In the genomic region with DNA sequence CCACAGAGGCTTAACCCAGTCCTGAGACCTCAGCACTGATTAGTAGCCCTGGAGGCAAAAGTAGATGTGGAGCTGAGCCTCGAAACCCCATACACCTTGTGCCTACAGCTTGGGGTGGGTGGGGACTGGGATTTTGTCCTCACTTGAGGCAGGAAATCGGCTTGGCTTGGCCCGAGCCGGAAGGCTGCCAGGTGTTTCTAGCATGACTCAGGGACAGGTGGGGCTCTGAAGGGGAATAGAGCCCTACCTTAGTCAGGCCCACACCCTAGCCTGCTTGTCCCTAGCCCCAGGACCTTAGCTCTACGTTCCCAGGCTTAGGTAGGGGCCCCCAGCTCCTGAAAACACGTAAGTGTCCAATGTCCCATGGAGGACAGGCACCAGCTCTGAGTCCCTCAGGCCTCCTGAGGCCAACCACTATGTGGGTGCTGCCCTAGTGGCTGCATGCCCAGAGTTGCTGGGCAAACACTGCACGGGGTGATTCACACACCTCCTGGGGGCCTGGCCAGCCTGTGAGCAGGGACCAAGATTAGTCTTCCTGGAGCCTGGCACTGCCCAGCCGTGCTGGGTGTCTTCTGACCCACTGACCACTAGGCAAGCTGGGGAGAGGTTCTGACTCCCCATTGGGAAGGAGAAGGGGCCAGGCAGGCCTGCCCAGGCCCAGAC, we compare ENCODE assay signal across 11 cellular contexts. TPM values are rescaled to one million over a fixed set of nuclear protein-coding genes. Genes with fewer than 3 reads are reported as not detected.
A peak's percentile ranks its signal among the peaks of the same experiment; 100 is the strongest.
DNase-seq lines count a peak whose midpoint lies in the region; ATAC-seq, FAIRE-seq and TF ChIP-seq lines count a peak whose summit lies in the region.
"Had no signal": no experiment of that assay in that cellular context is flagged by ENCODE, and none has a peak within 500 bp of the region (broad histone marks: within the 10 kb centered on the region; RNA-seq: fewer than 3 reads in every experiment).

No MANE protein-coding gene starts in this region.

- no peaks in the 10 kb centered on the region for H3K79me2 ChIP-seq in GM12878 (ENCODE audit: control insufficient read depth, insufficient read depth, low read length)
- H3K79me2 ChIP-seq in mesendoderm (ENCODE audit: control insufficient read depth, insufficient read depth, low read length): no peaks in the 10 kb centered on the region

- 24% methylated on average over 8 of the region's 8 CpGs for WGBS in GM12878 (ENCODE audit: insufficient coverage, insufficient replicate concordance, low lambda C conversion rate, missing lambda C conversion rate)
- no CpG with 5 or more reads among the region's 8 CpGs for WGBS in mesendoderm (ENCODE audit: extremely low coverage, insufficient coverage, low lambda C conversion rate)

- H3K18ac ChIP-seq in mesendoderm (ENCODE audit: low read length): no peak overlapping the region

- H2BK120ac ChIP-seq in mesendoderm (ENCODE audit: low read depth, low read length): no peak overlapping the region

- H2AFZ ChIP-seq in GM12878 (ENCODE audit: control insufficient read depth, low read depth, low read length): no peak overlapping the region; the same call in 1 of the 2 replicates

- FAIRE-seq in HTR-8/SVneo (lab: Jason Lieb, UNC) (no peak), GM12878 (lab: Jason Lieb, UNC) (no peak), GM12891 (lab: Jason Lieb, UNC) (no peak)

- H4K20me1 ChIP-seq in GM12878 (ENCODE audit: control insufficient read depth, insufficient read depth): no peaks in the 10 kb centered on the region

- H3K23ac ChIP-seq in mesendoderm (ENCODE audit: low read length): no peak overlapping the region

- H3K27me3 ChIP-seq in GM12878 (replicated peaks in 1 of 2; ENCODE audit: control insufficient read depth in 2 of 2, insufficient read depth in 2 of 2, low read length in 1 of 2): no peaks in the 10 kb centered on the region
- H3K27me3 ChIP-seq in mesendoderm (ENCODE audit: insufficient read depth, low read length, poor library complexity): no peaks in the 10 kb centered on the region

- H2BK5ac ChIP-seq in mesendoderm (ENCODE audit: low read length): no peak overlapping the region

- SMC1A ChIA-PET in GM12878 (lab: Charles Lee; ENCODE audit: uncharacterized antibody, unreplicated experiment): interaction anchor here (0.7 to 2.6 kb wide), 8 partner anchors 18 to 96 kb away, joined by 3 to 13 read pairs (median 3); a partner anchor contains a TSS

- H3K79me1 ChIP-seq in mesendoderm (ENCODE audit: low read length): no peaks in the 10 kb centered on the region

- POLR2A ChIA-PET in GM12878 (lab: Charles Lee): interaction anchor here (0.6 to 1.3 kb wide), 3 partner anchors 8 to 184 kb away, joined by 3 to 7 read pairs (median 3); no protein-coding TSS in a partner anchor

- TF ChIP-seq EP300 in GM12878 (IDR thresholded peaks at IDR 0.05; ENCODE audit: borderline replicate concordance in 1 of 2, control insufficient read depth in 1 of 2, low read depth in 2 of 2, low read length in 2 of 2): no peak

- no peak overlapping the region for H4K5ac ChIP-seq in mesendoderm (ENCODE audit: low read length)

- no peak overlapping the region for H3K27ac ChIP-seq in GM12878 (ENCODE audit: control insufficient read depth, insufficient read depth)
- H3K27ac ChIP-seq in mesendoderm (ENCODE audit: low read depth, low read length): no peak overlapping the region

- H3K4me3 ChIP-seq in GM12878 (no peak overlapping the region), mesendoderm (ENCODE audit: low read length) (no peak overlapping the region)

- H3K9ac ChIP-seq in GM12878 (ENCODE audit: control insufficient read depth, insufficient read depth, low read length): no peak overlapping the region
- no peak overlapping the region for H3K9ac ChIP-seq in mesendoderm (ENCODE audit: low read length)

- H3K4me1 ChIP-seq in GM12878 (ENCODE audit: control insufficient read depth, insufficient read depth, low read length) (peaks cover 20% of the 10 kb centered on the region), mesendoderm (ENCODE audit: control insufficient read depth, low read depth, low read length) (peaks cover 2% of the 10 kb centered on the region)

- H2AK5ac ChIP-seq in mesendoderm (ENCODE audit: low read length): no peak overlapping the region

- ATAC-seq in GM12878: no peak
- peak; percentile 84 for ATAC-seq in left lobe of liver
- no peak for ATAC-seq in HG02678 (IDR thresholded peaks at IDR 0.05; ENCODE audit: unreplicated experiment)

- no peaks in the 10 kb centered on the region for H3K9me3 ChIP-seq in GM12878 (replicated peaks; ENCODE audit: control insufficient read depth, insufficient read depth, low read length)

- CTCF ChIA-PET in GM12878 (lab: Yijun Ruan, JAX): interaction anchor here (1.1 to 3.8 kb wide), 7 partner anchors 11 to 690 kb away, joined by 3 to 28 read pairs (median 5); a partner anchor contains a TSS

- H3K36me3 ChIP-seq in GM12878 (ENCODE audit: control insufficient read depth in 2 of 2, insufficient read depth in 2 of 2, low read length in 1 of 2) (no peaks in the 10 kb centered on the region), mesendoderm (ENCODE audit: control insufficient read depth, insufficient read depth, low read length) (no peaks in the 10 kb centered on the region)

- H4K8ac ChIP-seq in mesendoderm (ENCODE audit: low read depth, low read length): no peak overlapping the region

- H2BK15ac ChIP-seq in mesendoderm (replicated peaks; ENCODE audit: low read depth): no peak overlapping the region

- in situ Hi-C loops in GM12878 (cut with MboI): no loop called here

- TF ChIP-seq RAD21 in GM12878 (IDR thresholded peaks at IDR 0.05; ENCODE audit: insufficient read depth, low read depth, low read length): no peak

- BruUV-seq in GM12878 (replicated peaks; lab: Mats Ljungman, UMichigan): no TSS peak

- H3K4me2 ChIP-seq in GM12878 (ENCODE audit: control insufficient read depth, insufficient read depth) (peak overlapping the region; percentile 43), mesendoderm (ENCODE audit: low read length) (no peak overlapping the region)

- RAD21 ChIA-PET in GM12878 (lab: Charles Lee; ENCODE audit: unreplicated experiment): interaction anchor here (0.6 to 1.6 kb wide), 4 partner anchors 29 to 98 kb away, joined by 3 to 4 read pairs (median 3); a partner anchor contains a TSS

- TF ChIP-seq CTCF in GM12878 (IDR thresholded peaks at IDR 0.05 in 2 of 3, conservative IDR thresholded peaks at IDR 0.05 in 1 of 3; ENCODE audit: control insufficient read depth in 2 of 3, extremely low read depth in 1 of 3, insufficient read depth in 1 of 3, low read depth in 3 of 3, low read length in 3 of 3): no peak

- TF ChIP-seq POLR2A in GM12878 (IDR thresholded peaks at IDR 0.05; ENCODE audit: low read depth, low read length) (no peak), GM12891 (IDR thresholded peaks at IDR 0.05; ENCODE audit: low read depth, low read length) (no peak)

- H3K4ac ChIP-seq in mesendoderm (ENCODE audit: low read depth, low read length): no peak overlapping the region

- H3K56ac ChIP-seq in mesendoderm (ENCODE audit: low read length): no peak overlapping the region

- intact Hi-C loops in GM12878 (cut with micrococcal nuclease; ENCODE audit: unreplicated experiment): no loop called here

- DNase-seq in A172 (ENCODE audit: low spot score) (peak; percentile 91), HTR-8/SVneo (ENCODE audit: insufficient read length, low spot score) (peak; percentile 82), GM12878 (ENCODE audit: low read depth, low spot score) (no peak), left lobe of liver (ENCODE audit: low spot score) (peak; percentile 76), GM12891 (ENCODE audit: insufficient read length, low spot score) (no peak), mesendoderm (no peak)
- no peak for DNase-seq in stimulated activated naive CD4-positive, alpha-beta T cell treated with Interleukin-2 at 50 U/mL for 16 hours (lab: John Stamatoyannopoulos, UW)
- DNase-seq: activated CD4-positive, alpha-beta T cell treated with anti-CD3 and anti-CD28 coated beads for 1 hour; CD4-positive, alpha-beta memory T cell had no signal

RNA-seq across cellular contexts. Expression of a gene that starts 3.1 kb away (rescaled TPM):
- total RNA-seq in A172 (2014; rRNA removed; shearing (Covaris generic)): 1.1 and 1.9 TPM in 2 replicates
- total RNA-seq in GM12878 (2013; cell fraction: nucleolus; rRNA removed): 7.5 and 8.1 TPM in 2 replicates
- 1.1 and 1.3 TPM in 2 replicates for total RNA-seq in GM12878 (2014; rRNA removed)
- total RNA-seq in GM12878 (2014; rRNA removed; fragmentation: Illumina TruSeq; extraction: Trizol): 0.40 and 1.7 TPM in 2 replicates
- total RNA-seq in GM12878 (2021): 2.3 and 3.0 TPM in 2 replicates
- 0.59 TPM for polyA plus RNA-seq in GM12878 (2011; ENCODE audit: low read depth)
- 1.8 and 5.1 TPM in 2 replicates for polyA plus RNA-seq in GM12878 (2011; rRNA removed)
- 5.1 and 7.9 TPM in 2 replicates for polyA plus RNA-seq in GM12878 (2011; cell fraction: cytosol; rRNA removed)
- 64.7 and 74.7 TPM in 2 replicates for polyA plus RNA-seq in GM12878 (2011; cell fraction: nucleus; rRNA removed)
- 0.89 and 1.1 TPM in 2 replicates for polyA plus RNA-seq in GM12878 (2012)
- polyA plus RNA-seq in GM12878 (2014; fragmentation: Illumina TruSeq; extraction: Trizol): 0.35 and 1.1 TPM in 2 replicates
- 1 to 10 TPM in 1 of 2 experiments, under 1 TPM in 1; 0.68 to 1.2 TPM for polyA plus RNA-seq in GM12878 (2014; fragmentation: Nextera tagmentation; extraction: Ambion mirVana)
- 4.5 and 5.6 TPM in 2 replicates for polyA plus RNA-seq in GM12878 (2014; rRNA removed)
- polyA plus RNA-seq in GM12878 (2016; fragmentation: Nextera tagmentation; extraction: Ambion mirVana): 1 to 10 TPM; 1.3 to 2.2 TPM
- 6.0 and 9.4 TPM in 2 replicates for polyA minus RNA-seq in GM12878 (2011; rRNA and poly(A)+ RNA removed)
- 4.1 and 4.4 TPM in 2 replicates for polyA minus RNA-seq in GM12878 (2011; cell fraction: cytosol; rRNA and poly(A)+ RNA removed)
- 11.8 and 21.5 TPM in 2 replicates for polyA minus RNA-seq in GM12878 (2011; cell fraction: nucleus; rRNA and poly(A)+ RNA removed)
- total RNA-seq in left lobe of liver: 1.3 TPM
- 4.4 TPM for polyA plus RNA-seq in GM12891 (2012; ENCODE audit: low read depth, missing spikeins)
- polyA plus RNA-seq in mesendoderm (2013, experiment 1 of 2): 1.7 TPM
- polyA plus RNA-seq in mesendoderm (2013, experiment 2 of 2): 1.3 TPM

RNA-seq across cellular contexts. Expression of a gene that starts 29.0 kb away (rescaled TPM):
- 11.0 and 12.0 TPM in 2 replicates for total RNA-seq in A172 (2014; rRNA removed; shearing (Covaris generic))
- 4.3 and 4.7 TPM in 2 replicates for total RNA-seq in GM12878 (2013; cell fraction: nucleolus; rRNA removed)
- total RNA-seq in GM12878 (2014; rRNA removed): 9.9 TPM in 2 replicates
- 2.6 and 3.5 TPM in 2 replicates for total RNA-seq in GM12878 (2014; rRNA removed; fragmentation: Illumina TruSeq; extraction: Trizol)
- 9.0 and 10.3 TPM in 2 replicates for total RNA-seq in GM12878 (2021)
- 1.4 TPM for polyA plus RNA-seq in GM12878 (2011; ENCODE audit: low read depth)
- 2.1 and 6.2 TPM in 2 replicates for polyA plus RNA-seq in GM12878 (2011; rRNA removed)
- polyA plus RNA-seq in GM12878 (2011; cell fraction: cytosol; rRNA removed): 9.8 and 14.4 TPM in 2 replicates
- 11.7 and 14.4 TPM in 2 replicates for polyA plus RNA-seq in GM12878 (2011; cell fraction: nucleus; rRNA removed)
- 3.3 and 4.2 TPM in 2 replicates for polyA plus RNA-seq in GM12878 (2012)
- 0.98 and 4.0 TPM in 2 replicates for polyA plus RNA-seq in GM12878 (2014; fragmentation: Illumina TruSeq; extraction: Trizol)
- polyA plus RNA-seq in GM12878 (2014; fragmentation: Nextera tagmentation; extraction: Ambion mirVana): 1 to 10 TPM; 1.3 to 2.4 TPM
- polyA plus RNA-seq in GM12878 (2014; rRNA removed): 10.3 and 10.8 TPM in 2 replicates
- polyA plus RNA-seq in GM12878 (2016; fragmentation: Nextera tagmentation; extraction: Ambion mirVana): 10 to 100 TPM in 1 of 2 experiments, 1 to 10 TPM in 1; 9.2 to 10.5 TPM
- 4.0 and 5.8 TPM in 2 replicates for polyA minus RNA-seq in GM12878 (2011; rRNA and poly(A)+ RNA removed)
- 3.9 and 5.7 TPM in 2 replicates for polyA minus RNA-seq in GM12878 (2011; cell fraction: cytosol; rRNA and poly(A)+ RNA removed)
- polyA minus RNA-seq in GM12878 (2011; cell fraction: nucleus; rRNA and poly(A)+ RNA removed): 1.8 and 5.2 TPM in 2 replicates
- total RNA-seq in left lobe of liver: 9.4 TPM
- polyA plus RNA-seq in GM12891 (2012; ENCODE audit: low read depth, missing spikeins): 4.7 TPM
- polyA plus RNA-seq in mesendoderm (2013, experiment 1 of 2): 12.0 TPM
- polyA plus RNA-seq in mesendoderm (2013, experiment 2 of 2): 11.9 TPM

RNA-seq across cellular contexts. Expression of a gene that starts 30.9 kb away (rescaled TPM):
- not detected in 2 replicates for total RNA-seq in A172 (2014; rRNA removed; shearing (Covaris generic))
- not detected in 2 replicates for total RNA-seq in GM12878 (2013; cell fraction: nucleolus; rRNA removed)
- total RNA-seq in GM12878 (2014; rRNA removed) (not detected in 2 replicates), GM12878 (2014; rRNA removed; fragmentation: Illumina TruSeq; extraction: Trizol) (not detected in 2 replicates), GM12878 (2021) (0.16 TPM in 1 of 2 replicates, not detected in the other), left lobe of liver (not detected)
- not detected for polyA plus RNA-seq in GM12878 (2011; ENCODE audit: low read depth)
- polyA plus RNA-seq in GM12878 (2011; rRNA removed) (0.13 TPM in 1 of 2 replicates, not detected in the other), GM12878 (2014; fragmentation: Illumina TruSeq; extraction: Trizol) (not detected in 2 replicates), GM12878 (2014; fragmentation: Nextera tagmentation; extraction: Ambion mirVana) (not detected), GM12878 (2014; rRNA removed) (0.05 TPM in 1 of 2 replicates, not detected in the other), GM12878 (2016; fragmentation: Nextera tagmentation; extraction: Ambion mirVana) (under 1 TPM; 0.06 to 0.20 TPM)
- polyA plus RNA-seq in GM12878 (2011; cell fraction: cytosol; rRNA removed): 0.01 and 0.05 TPM in 2 replicates
- 0.16 and 0.25 TPM in 2 replicates for polyA plus RNA-seq in GM12878 (2011; cell fraction: nucleus; rRNA removed)
- polyA plus RNA-seq in GM12878 (2012): not detected in 2 replicates
- not detected in 2 replicates for polyA minus RNA-seq in GM12878 (2011; rRNA and poly(A)+ RNA removed)
- polyA minus RNA-seq in GM12878 (2011; cell fraction: cytosol; rRNA and poly(A)+ RNA removed): not detected in 2 replicates
- polyA minus RNA-seq in GM12878 (2011; cell fraction: nucleus; rRNA and poly(A)+ RNA removed): 0.10 TPM in 1 of 2 replicates, not detected in the other
- 0.10 TPM for polyA plus RNA-seq in GM12891 (2012; ENCODE audit: low read depth, missing spikeins)
- polyA plus RNA-seq in mesendoderm (2013, experiment 1 of 2): 10.1 TPM
- 11.2 TPM for polyA plus RNA-seq in mesendoderm (2013, experiment 2 of 2)
- total RNA-seq: CD4-positive, alpha-beta memory T cell; dermis microvascular lymphatic vessel endothelial cell had no signal
- polyA plus RNA-seq: CD4-positive, alpha-beta memory T cell had no signal

RNA-seq across cellular contexts. Expression of a gene that starts 39.3 kb away (rescaled TPM):
- total RNA-seq in A172 (2014; rRNA removed; shearing (Covaris generic)): 31.8 and 36.6 TPM in 2 replicates
- 400 and 435 TPM in 2 replicates for total RNA-seq in GM12878 (2013; cell fraction: nucleolus; rRNA removed)
- 56.4 and 62.5 TPM in 2 replicates for total RNA-seq in GM12878 (2014; rRNA removed)
- total RNA-seq in GM12878 (2014; rRNA removed; fragmentation: Illumina TruSeq; extraction: Trizol): 94.1 and 94.6 TPM in 2 replicates
- total RNA-seq in GM12878 (2021): 66.5 and 72.7 TPM in 2 replicates
- polyA plus RNA-seq in GM12878 (2011; ENCODE audit: low read depth): 45.2 TPM
- 103 and 128 TPM in 2 replicates for polyA plus RNA-seq in GM12878 (2011; rRNA removed)
- polyA plus RNA-seq in GM12878 (2011; cell fraction: cytosol; rRNA removed): 50.3 and 56.4 TPM in 2 replicates
- 317 and 335 TPM in 2 replicates for polyA plus RNA-seq in GM12878 (2011; cell fraction: nucleus; rRNA removed)
- polyA plus RNA-seq in GM12878 (2012): 67.7 and 87.7 TPM in 2 replicates
- 102 and 136 TPM in 2 replicates for polyA plus RNA-seq in GM12878 (2014; fragmentation: Illumina TruSeq; extraction: Trizol)
- 10 to 100 TPM; 45.3 to 84.4 TPM for polyA plus RNA-seq in GM12878 (2014; fragmentation: Nextera tagmentation; extraction: Ambion mirVana)
- 73.6 and 89.8 TPM in 2 replicates for polyA plus RNA-seq in GM12878 (2014; rRNA removed)
- polyA plus RNA-seq in GM12878 (2016; fragmentation: Nextera tagmentation; extraction: Ambion mirVana): 10 to 100 TPM; 70.6 to 78.2 TPM
- 30.0 and 44.6 TPM in 2 replicates for polyA minus RNA-seq in GM12878 (2011; rRNA and poly(A)+ RNA removed)
- 12.5 and 15.6 TPM in 2 replicates for polyA minus RNA-seq in GM12878 (2011; cell fraction: cytosol; rRNA and poly(A)+ RNA removed)
- polyA minus RNA-seq in GM12878 (2011; cell fraction: nucleus; rRNA and poly(A)+ RNA removed): 42.7 and 57.8 TPM in 2 replicates
- total RNA-seq in left lobe of liver: 45.7 TPM
- polyA plus RNA-seq in GM12891 (2012; ENCODE audit: low read depth, missing spikeins): 55.3 TPM
- polyA plus RNA-seq in mesendoderm (2013, experiment 1 of 2): 55.8 TPM
- polyA plus RNA-seq in mesendoderm (2013, experiment 2 of 2): 56.4 TPM

RNA-seq across cellular contexts. Expression of a gene that starts 44.3 kb away (rescaled TPM):
- total RNA-seq in A172 (2014; rRNA removed; shearing (Covaris generic)): 12.8 and 16.1 TPM in 2 replicates
- 18.7 and 23.8 TPM in 2 replicates for total RNA-seq in GM12878 (2013; cell fraction: nucleolus; rRNA removed)
- 20.9 and 21.1 TPM in 2 replicates for total RNA-seq in GM12878 (2014; rRNA removed)
- 14.7 and 15.9 TPM in 2 replicates for total RNA-seq in GM12878 (2014; rRNA removed; fragmentation: Illumina TruSeq; extraction: Trizol)
- total RNA-seq in GM12878 (2021): 19.5 and 23.7 TPM in 2 replicates
- 8.2 TPM for polyA plus RNA-seq in GM12878 (2011; ENCODE audit: low read depth)
- polyA plus RNA-seq in GM12878 (2011; rRNA removed): 12.5 and 18.6 TPM in 2 replicates
- polyA plus RNA-seq in GM12878 (2011; cell fraction: cytosol; rRNA removed): 17.4 and 27.0 TPM in 2 replicates
- polyA plus RNA-seq in GM12878 (2011; cell fraction: nucleus; rRNA removed): 81.4 and 83.2 TPM in 2 replicates
- 10.8 and 11.1 TPM in 2 replicates for polyA plus RNA-seq in GM12878 (2012)
- 17.9 and 22.1 TPM in 2 replicates for polyA plus RNA-seq in GM12878 (2014; fragmentation: Illumina TruSeq; extraction: Trizol)
- polyA plus RNA-seq in GM12878 (2014; fragmentation: Nextera tagmentation; extraction: Ambion mirVana): 10 to 100 TPM; 33.6 to 37.0 TPM
- polyA plus RNA-seq in GM12878 (2014; rRNA removed): 22.4 and 25.1 TPM in 2 replicates
- 10 to 100 TPM; 26.8 to 31.2 TPM for polyA plus RNA-seq in GM12878 (2016; fragmentation: Nextera tagmentation; extraction: Ambion mirVana)
- polyA minus RNA-seq in GM12878 (2011; rRNA and poly(A)+ RNA removed): 22.6 and 26.3 TPM in 2 replicates
- 10.6 TPM in 2 replicates for polyA minus RNA-seq in GM12878 (2011; cell fraction: cytosol; rRNA and poly(A)+ RNA removed)
- polyA minus RNA-seq in GM12878 (2011; cell fraction: nucleus; rRNA and poly(A)+ RNA removed): 22.2 and 31.2 TPM in 2 replicates
- total RNA-seq in left lobe of liver: 0.75 TPM
- 10.2 TPM for polyA plus RNA-seq in GM12891 (2012; ENCODE audit: low read depth, missing spikeins)
- polyA plus RNA-seq in mesendoderm (2013, experiment 1 of 2): 18.5 TPM
- 19.7 TPM for polyA plus RNA-seq in mesendoderm (2013, experiment 2 of 2)

Comparison
In these comparisons a context has a peak if more than half of its experiments do, and no peak if none do; other contexts are left out.
1. DNase-seq: peak in A172 (single experiment), HTR-8/SVneo (single experiment) and left lobe of liver (single experiment); none in GM12878 (single experiment), GM12891 (single experiment), mesendoderm (single experiment) and stimulated activated naive CD4-positive, alpha-beta T cell treated with Interleukin-2 at 50 U/mL for 16 hours (single experiment).